9 cellular contexts compared by ENCODE assay signal in genomic region chr6:135053433-135053832, GRCh38. TPM values are rescaled to one million over a fixed set of nuclear protein-coding genes. Genes with fewer than 3 reads are reported as not detected.
DNase-seq lines count a peak whose midpoint lies in the region; ATAC-seq, FAIRE-seq and TF ChIP-seq lines count a peak whose summit lies in the region.
"Had no signal": no experiment of that assay in that cellular context is flagged by ENCODE, and none has a peak within 500 bp of the region (broad histone marks: within the 10 kb centered on the region; RNA-seq: fewer than 3 reads in every experiment).

No MANE protein-coding gene starts in this region.

- H4K8ac ChIP-seq in H1 (ENCODE audit: extremely low read depth, insufficient read depth, low read length) = no peak overlapping the region

- peaks cover 3% of the 10 kb centered on the region for H3K36me3 ChIP-seq in GM06990 (ENCODE audit: control insufficient read depth, insufficient read depth, low read length)
- H3K36me3 ChIP-seq in PC-3 (ENCODE audit: low read depth, low read length) = no peaks in the 10 kb centered on the region
- peaks cover 3 to 7% (median 6%) of the 10 kb centered on the region in 4 experiments; a peak in 4 of 8 replicates for H3K36me3 ChIP-seq in H1 (ENCODE audit: control insufficient read depth in 2 of 4, insufficient read depth in 4 of 4, low read length in 3 of 4)
- no peaks in the 10 kb centered on the region for H3K36me3 ChIP-seq in ovary

- no peak overlapping the region for H4K5ac ChIP-seq in H1 (ENCODE audit: insufficient read length, low read depth, low read length)

- H2BK15ac ChIP-seq in H1 (ENCODE audit: low read length) = no peak overlapping the region

- H2BK5ac ChIP-seq in H1 (ENCODE audit: low read depth, low read length) = no peak overlapping the region

- H2AFZ ChIP-seq in PC-3 (ENCODE audit: low read length) (no peak overlapping the region), H1 (ENCODE audit: low read length) (no peak overlapping the region)

- H3K56ac ChIP-seq in H1 (replicated peaks; ENCODE audit: insufficient read length, low read depth, low read length) = no peak overlapping the region

- DNase-seq in GM06990 (ENCODE audit: extremely low read depth, insufficient read length) (no peak), PC-3 (no peak), H1 (ENCODE audit: low read depth in 1 of 2, low spot score in 2 of 2) (no peak), ovary (no peak)
- no peak for DNase-seq in stimulated activated naive CD4-positive, alpha-beta T cell treated with Interleukin-2 at 50 U/mL for 16 hours (lab: John Stamatoyannopoulos, UW)
- DNase-seq: NCI-H2107 had no signal

- no peak overlapping the region for H3K18ac ChIP-seq in H1 (ENCODE audit: extremely low read depth, low read length)

- H3K23ac ChIP-seq in H1 (ENCODE audit: insufficient read length) = no peak overlapping the region

- H3K14ac ChIP-seq in H1 (ENCODE audit: insufficient read length) = no peak overlapping the region

- no peaks in the 10 kb centered on the region for H3K9me3 ChIP-seq in PC-3 (ENCODE audit: low read length)
- no peaks in the 10 kb centered on the region for H3K9me3 ChIP-seq in H1 (ENCODE audit: insufficient read depth in 2 of 2, low read depth in 1 of 2, low read length in 1 of 2)
- no peaks in the 10 kb centered on the region for H3K9me3 ChIP-seq in ovary

- peaks cover 12% of the 10 kb centered on the region for H3K4me1 ChIP-seq in PC-3 (ENCODE audit: insufficient read depth, low read length)
- H3K4me1 ChIP-seq in H1 (replicated peaks in 1 of 4; ENCODE audit: control insufficient read depth in 3 of 4, insufficient read depth in 4 of 4, low read length in 3 of 4) = peaks cover 0 to 2% (median 1%) of the 10 kb centered on the region in 4 experiments; a peak in 4 of 7 replicates
- H3K4me1 ChIP-seq in ovary (ENCODE audit: insufficient read depth) = peaks cover 1% of the 10 kb centered on the region

- intact Hi-C loops in PC-3 (cut with micrococcal nuclease) = no loop called here
- intact Hi-C loops in ovary (cut with DNase I) = no loop called here

- H3K27ac ChIP-seq in PC-3 (ENCODE audit: low read length) (no peak overlapping the region), H1 (ENCODE audit: low read depth, low read length) (no peak overlapping the region), ovary (no peak overlapping the region)

- no TSS peak for BruUV-seq in PC-3 (replicated peaks; lab: Mats Ljungman, UMichigan)

- POLR2A ChIA-PET in PC-3 (lab: Charles Lee; ENCODE audit: unreplicated experiment) = no interaction called here
- POLR2A ChIA-PET in H1 (lab: Charles Lee; ENCODE audit: partially characterized antibody) = interaction anchor here (0.9 to 2.3 kb wide), 4 partner anchors 10 to 35 kb away, joined by 3 to 8 read pairs (median 5); no protein-coding TSS in a partner anchor

- H3K9me2 ChIP-seq in PC-3 (replicated peaks; ENCODE audit: low read length) = no peaks in the 10 kb centered on the region

- H4K91ac ChIP-seq in H1 (replicated peaks; ENCODE audit: insufficient read length, low read length) = no peak overlapping the region

- no peak overlapping the region for H3K4ac ChIP-seq in H1 (replicated peaks; ENCODE audit: insufficient read length, low read depth, low read length)

- FAIRE-seq in H1 (lab: Jason Lieb, UNC) = no peak

- H3K79me1 ChIP-seq in H1 (ENCODE audit: low read depth, low read length) = peaks cover 2% of the 10 kb centered on the region; the same call in 1 of the 2 replicates

- H2AK5ac ChIP-seq in H1 (ENCODE audit: low read depth, low read length) = no peak overlapping the region

- H3K79me2 ChIP-seq in PC-3 (ENCODE audit: low read length) (peaks cover 59% of the 10 kb centered on the region), H1 (ENCODE audit: control insufficient read depth in 1 of 2, insufficient read depth in 2 of 2, low read length in 2 of 2) (peaks cover 24 to 59% of the 10 kb centered on the region in 2 experiments)

- no peaks in the 10 kb centered on the region for H3F3A ChIP-seq in PC-3 (ENCODE audit: low read length, unreplicated experiment)

- TF ChIP-seq POLR2A in H1 (IDR thresholded peaks at IDR 0.05; ENCODE audit: control extremely low read depth in 1 of 2, low read depth in 2 of 2, low read length in 2 of 2) = no peak
- no peak for TF ChIP-seq POLR2A in ovary (IDR thresholded peaks at IDR 0.05)

- WGBS in H1 (ENCODE audit: extremely low coverage in 1 of 2, insufficient coverage in 1 of 2, insufficient read length in 1 of 2, insufficient replicate concordance in 2 of 2, low coverage in 1 of 2, low lambda C conversion rate in 2 of 2, missing lambda C conversion rate in 1 of 2), 2 experiments = 77% methylated on average over 2 of the region's 2 CpGs; no CpG with 5 or more reads in 1 of the 2 experiments
- WGBS in ovary, 3 donors = 14 to 36% (median 20%) methylated on average over 2 of the region's 2 CpGs

- ATAC-seq in PC-3 (no peak), HG02642 (IDR thresholded peaks at IDR 0.05; ENCODE audit: poor library complexity, unreplicated experiment) (no peak), HG02678 (IDR thresholded peaks at IDR 0.05; ENCODE audit: unreplicated experiment) (no peak), GM18909 (IDR thresholded peaks at IDR 0.05; ENCODE audit: poor library complexity, unreplicated experiment) (no peak)

- no peak for TF ChIP-seq EP300 in H1 (IDR thresholded peaks at IDR 0.05; ENCODE audit: borderline replicate concordance in 1 of 2, low read depth in 2 of 2, low read length in 2 of 2)
- TF ChIP-seq EP300 in ovary (IDR thresholded peaks at IDR 0.05) = no peak

- CTCF ChIA-PET in PC-3 (lab: Charles Lee) (no interaction called here), H1 (lab: Charles Lee; ENCODE audit: partially characterized antibody) (interaction anchor here (1.0 kb wide), 1 partner anchor 32 kb away, joined by 5 read pairs; no protein-coding TSS in a partner anchor)

- no peak overlapping the region for H2BK120ac ChIP-seq in H1 (replicated peaks; ENCODE audit: low read depth, low read length)

- H3K9ac ChIP-seq in PC-3 (ENCODE audit: low read length) (peak overlapping the region; percentile 94; the same call in 1 of the 2 replicates), H1 (replicated peaks in 1 of 4; ENCODE audit: extremely low read depth in 1 of 4, low read depth in 3 of 4, low read length in 3 of 4) (peak overlapping the region in 1 of 4 experiments; percentile 65; a peak in 1 of 7 replicates)

- H2BK20ac ChIP-seq in H1 (ENCODE audit: low read length) = no peak overlapping the region

- no peak for TF ChIP-seq RAD21 in H1 (IDR thresholded peaks at IDR 0.05 in 1 of 2, conservative IDR thresholded peaks at IDR 0.05 in 1 of 2; ENCODE audit: low read depth in 2 of 2, low read length in 2 of 2)

- no peaks in the 10 kb centered on the region for H3K27me3 ChIP-seq in GM06990 (replicated peaks; ENCODE audit: control insufficient read depth, insufficient read depth, low read length)
- no peaks in the 10 kb centered on the region for H3K27me3 ChIP-seq in PC-3 (ENCODE audit: low read length)
- H3K27me3 ChIP-seq in H1 (replicated peaks in 1 of 4; ENCODE audit: control insufficient read depth in 3 of 4, extremely low read depth in 1 of 4, insufficient read depth in 3 of 4, low read length in 3 of 4) = no peaks in the 10 kb centered on the region
- H3K27me3 ChIP-seq in ovary = no peaks in the 10 kb centered on the region

- H4K20me1 ChIP-seq in PC-3 (ENCODE audit: low read length) (peaks cover 10% of the 10 kb centered on the region; the same call in 1 of the 2 replicates), H1 (replicated peaks in 1 of 2; ENCODE audit: control insufficient read depth in 1 of 2, insufficient read depth in 2 of 2, low read length in 2 of 2) (no peaks in the 10 kb centered on the region)

- no peak overlapping the region for H2BK12ac ChIP-seq in H1 (ENCODE audit: low read depth, low read length)

- H3K4me3 ChIP-seq in GM06990 (replicated peaks; ENCODE audit: low read depth, low read length) (peak overlapping the region; percentile 93), PC-3 (ENCODE audit: low read length) (peak overlapping the region; percentile 93), H1 (ENCODE audit: extremely low read depth in 1 of 4, insufficient read depth in 2 of 4, low read depth in 3 of 4, low read length in 4 of 4) (peak overlapping the region; percentile 12 to 99 (median 87); a peak in 7 of 8 replicates), ovary (peak overlapping the region; percentile 79)

- no peak for TF ChIP-seq CTCF in GM06990 (IDR thresholded peaks at IDR 0.05; ENCODE audit: insufficient read depth, low read length, poor library complexity, severe bottlenecking)
- no peak for TF ChIP-seq CTCF in PC-3 (conservative IDR thresholded peaks at IDR 0.05; ENCODE audit: low read depth, low read length)
- no peak for TF ChIP-seq CTCF in H1 (IDR thresholded peaks at IDR 0.05; ENCODE audit: control extremely low read depth in 1 of 3, insufficient read depth in 1 of 3, low read depth in 1 of 3, low read length in 3 of 3)
- TF ChIP-seq CTCF in ovary (IDR thresholded peaks at IDR 0.05) = no peak

- peak overlapping the region; percentile 80 for H3K4me2 ChIP-seq in PC-3 (ENCODE audit: low read length)
- H3K4me2 ChIP-seq in H1 (ENCODE audit: insufficient read depth in 1 of 2, low read depth in 2 of 2, low read length in 2 of 2) = peak overlapping the region; percentile 48 to 91

- H3K23me2 ChIP-seq in H1 (ENCODE audit: low read depth, low read length) = peaks cover 6% of the 10 kb centered on the region; the same call in 1 of the 2 replicates

TF ChIP-seq in H1, 55 proteins besides CTCF, POLR2A, EP300 and RAD21 (continues in another document):
- no peak for TF ChIP-seq PHF8 (conservative IDR thresholded peaks at IDR 0.05; ENCODE audit: low read depth, low read length)
- no peak for TF ChIP-seq POU5F1 (IDR thresholded peaks at IDR 0.05; ENCODE audit: low read depth, low read length)
- no peak for TF ChIP-seq RXRA (IDR thresholded peaks at IDR 0.05; ENCODE audit: insufficient read depth, low read depth, low read length)
- TF ChIP-seq RFX5 (IDR thresholded peaks at IDR 0.05; ENCODE audit: borderline replicate concordance, low read depth, low read length) = no peak
- no peak for TF ChIP-seq SRF (IDR thresholded peaks at IDR 0.05; ENCODE audit: low read depth, low read length)
- no peak for TF ChIP-seq GTF2F1 (IDR thresholded peaks at IDR 0.05; ENCODE audit: borderline replicate concordance, low read depth, low read length)
- no peak for TF ChIP-seq RNF2 (IDR thresholded peaks at IDR 0.05; ENCODE audit: borderline replicate concordance, low read depth, low read length, missing control alignments, poor library complexity, severe bottlenecking)

RNA-seq across cellular contexts. Expression of gene HBS1L, which starts 1.2 kb away (rescaled TPM):
- total RNA-seq in PC-3 (2014; rRNA removed) (44.9 and 53.2 TPM in 2 replicates), ovary (10 to 100 TPM; 25.4 to 68.1 (median 56.5) TPM)
- 96.2 and 97.1 TPM in 2 replicates for total RNA-seq in H1 (2021; fragmentation: NEBNext Ultra II Directional; extraction: Animal tissue kit (Norgen Biotek cat#: 25700))
- polyA plus RNA-seq in H1 (2011; rRNA removed) (18.7 and 28.1 TPM in 2 replicates), ovary (10 to 100 TPM; 29.3 to 42.2 TPM)
- 42.2 TPM for polyA plus RNA-seq in H1 (2011; cell fraction: cytosol; rRNA removed)
- polyA plus RNA-seq in H1 (2011; cell fraction: nucleus; rRNA removed) = 17.3 TPM
- 71.3 to 94.0 TPM (median 77.4 TPM) in 4 replicates for polyA plus RNA-seq in H1 (2012, experiment 1 of 2)
- 5.4 TPM for polyA plus RNA-seq in H1 (2012, experiment 2 of 2)
- 50.0 TPM for polyA plus RNA-seq in H1 (2013, experiment 1 of 2)
- 49.0 TPM for polyA plus RNA-seq in H1 (2013, experiment 2 of 2)
- polyA minus RNA-seq in H1 (2011; rRNA and poly(A)+ RNA removed) = 74.1 and 113 TPM in 2 replicates
- 62.8 TPM for polyA minus RNA-seq in H1 (2011; cell fraction: cytosol; rRNA and poly(A)+ RNA removed)
- polyA minus RNA-seq in H1 (2011; cell fraction: nucleus; rRNA and poly(A)+ RNA removed) = 66.3 TPM
